28 cellular contexts compared by ENCODE assay signal in the genomic region with DNA sequence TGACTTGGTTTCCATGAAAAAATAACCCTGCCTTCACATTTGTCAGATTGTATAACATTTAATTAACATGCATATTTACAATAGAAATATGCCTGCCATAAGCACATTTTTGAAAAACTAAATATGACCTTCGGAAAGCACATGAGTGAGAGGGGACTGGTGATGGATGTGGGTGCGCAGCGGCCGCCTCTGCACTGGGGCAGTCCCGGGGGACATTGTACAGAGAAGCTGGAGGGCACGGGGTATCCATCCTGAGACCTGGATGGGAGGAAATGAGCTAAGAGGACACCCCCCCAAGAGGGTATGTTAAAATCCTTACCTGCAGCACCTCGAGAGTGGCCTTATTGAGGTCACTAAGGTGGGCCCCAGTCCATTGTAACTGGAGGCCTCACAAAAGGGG.
"Had no signal": no experiment of that assay in that cellular context is flagged by ENCODE, and none has a peak within 500 bp of the region (broad histone marks: within the 10 kb centered on the region; RNA-seq: fewer than 3 reads in every experiment).

No MANE protein-coding gene starts in this region.

- FAIRE-seq: colon, endometrium, endothelial cell of umbilical vein, frontal cortex had no signal

- ATAC-seq: effector memory CD8-positive, alpha-beta T cell; esophagus mucosa; foreskin keratinocyte; gastrocnemius medialis; gastroesophageal sphincter; heart left ventricle; heart right ventricle had no signal

- H3K9me3 ChIP-seq: colonic mucosa, esophagus squamous epithelium, gastrocnemius medialis, gastroesophageal sphincter, heart right ventricle had no signal

- H3K4me3 Mint-ChIP-seq: dendritic cell treated with granulocyte-macrophage colony-stimulating factor and Interleukin-4, amounts not matched to agents 40 ng/mL and 50 ng/mL, for 4 days; effector memory CD8-positive, alpha-beta T cell; endodermal cell had no signal

- H3K4me1 ChIP-seq: colonic mucosa, foreskin keratinocyte, gastrocnemius medialis had no signal

- H3K4me1 Mint-ChIP-seq: endodermal cell had no signal

- H3K27me3 Mint-ChIP-seq: dendritic cell treated with granulocyte-macrophage colony-stimulating factor and Interleukin-4, amounts not matched to agents 40 ng/mL and 50 ng/mL, for 4 days had no signal

- H3K4me3 ChIP-seq: colonic mucosa, coronary artery, dorsolateral prefrontal cortex, esophagus squamous epithelium, gastrocnemius medialis, gastroesophageal sphincter, heart left ventricle, heart right ventricle had no signal

- H3K27ac Mint-ChIP-seq: dendritic cell treated with granulocyte-macrophage colony-stimulating factor and Interleukin-4, amounts not matched to agents 40 ng/mL and 50 ng/mL, for 4 days; effector memory CD8-positive, alpha-beta T cell; endodermal cell had no signal

- H3K27ac ChIP-seq: colonic mucosa, coronary artery, dorsolateral prefrontal cortex, epithelial cell of prostate, esophagus squamous epithelium, foreskin keratinocyte, gastrocnemius medialis, gastroesophageal sphincter, heart left ventricle, heart right ventricle had no signal

- DNase-seq: colonic mucosa; cortex of kidney; dermis blood vessel endothelial cell; dorsolateral prefrontal cortex; effector CD4-positive, alpha-beta T cell; effector CD8-positive, alpha-beta T cell; effector memory CD4-positive, alpha-beta T cell; effector memory CD8-positive, alpha-beta T cell; endodermal cell; erythroblast; esophagus squamous epithelium; foreskin fibroblast; foreskin keratinocyte; foreskin melanocyte; gastrocnemius medialis; glutamatergic neuron; head of caudate nucleus; heart left ventricle; heart right ventricle had no signal

- H3K36me3 ChIP-seq: colonic mucosa, esophagus squamous epithelium, gastrocnemius medialis, gastroesophageal sphincter, heart left ventricle, heart right ventricle had no signal

- H3K27me3 ChIP-seq: colonic mucosa, esophagus squamous epithelium, heart left ventricle had no signal
